Comparison of ENCODE assay signal across 8 cellular contexts in the genomic region with DNA sequence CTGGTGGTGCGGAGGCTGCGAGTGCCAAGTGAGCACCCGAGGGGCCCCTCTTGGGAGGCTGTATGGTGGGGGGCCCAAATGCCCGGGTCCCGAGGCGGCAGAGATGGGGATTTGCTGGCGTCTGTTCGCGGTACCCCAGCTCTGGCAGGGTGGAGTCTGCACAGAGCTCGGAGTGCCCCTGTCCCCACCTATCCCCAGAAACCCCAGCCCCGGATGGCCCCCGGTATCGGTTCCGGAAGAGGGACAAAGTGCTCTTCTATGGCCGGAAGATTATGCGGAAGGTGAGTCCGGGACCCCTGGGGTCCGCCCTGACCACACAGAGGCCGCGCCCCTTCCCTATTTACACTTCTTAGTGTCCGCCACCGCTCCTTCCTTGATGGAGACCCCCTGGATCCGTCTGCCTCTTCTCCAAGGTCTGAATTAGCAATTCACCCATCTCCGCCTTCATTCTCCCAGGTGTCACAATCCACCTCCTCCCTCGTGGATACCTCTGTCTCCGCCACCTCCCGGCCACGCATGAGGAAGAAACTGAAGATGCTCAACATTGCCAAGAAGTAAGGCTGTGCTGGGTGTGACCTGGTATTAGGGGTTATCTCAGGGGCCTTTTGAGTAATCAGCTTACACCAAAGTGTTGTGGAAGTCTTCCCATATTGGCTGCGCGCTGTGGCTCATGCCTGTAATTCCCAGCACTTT. TPM values are rescaled to one million over a fixed set of nuclear protein-coding genes. Genes with fewer than 3 reads are reported as not detected.
DNase-seq lines count a peak whose midpoint lies in the region; ATAC-seq, FAIRE-seq and TF ChIP-seq lines count a peak whose summit lies in the region.

No MANE protein-coding gene starts in this region.

- H4K8ac ChIP-seq in neuronal stem cell (ENCODE audit: low read depth, low read length) = no peak overlapping the region

- intact Hi-C loops in endothelial cell of umbilical vein (cut with micrococcal nuclease) = loop anchor here (1.0 to 2.0 kb wide), 2 partner anchors 47 to 93 kb away; a partner anchor contains a TSS
- intact Hi-C loops in posterior vena cava (cut with DNase I) = no loop called here

- H3K9ac ChIP-seq in NT2/D1 (ENCODE audit: insufficient read length, low read depth) (peak overlapping the region; percentile 92), endothelial cell of umbilical vein (replicated peaks; ENCODE audit: extremely low read depth, insufficient read depth, low read length) (peak overlapping the region; percentile 59), neuronal stem cell (ENCODE audit: low read depth, low read length, poor library complexity) (peak overlapping the region; percentile 78)

- H2BK15ac ChIP-seq in neuronal stem cell (ENCODE audit: low read length) = no peak overlapping the region

- H3K14ac ChIP-seq in neuronal stem cell (ENCODE audit: low read length) = peak overlapping the region; percentile 39

- peak overlapping the region; percentile 93 for H3K4me2 ChIP-seq in endothelial cell of umbilical vein (ENCODE audit: insufficient read depth, low read length)
- H3K4me2 ChIP-seq in neuronal stem cell (ENCODE audit: insufficient read depth, low read length, poor library complexity, severe bottlenecking) = peak overlapping the region; percentile 76

- TF ChIP-seq POLR2A in endothelial cell of umbilical vein (IDR thresholded peaks at IDR 0.05; ENCODE audit: low read depth, low read length) = no peak

- BruUV-seq in endothelial cell of umbilical vein (replicated peaks; lab: Mats Ljungman, UMichigan) = TSS peak; percentile 20

- peak overlapping the region; percentile 61 for H2BK120ac ChIP-seq in neuronal stem cell (ENCODE audit: low read depth, low read length)

- H3K27ac ChIP-seq in endothelial cell of umbilical vein (ENCODE audit: insufficient read depth, low read depth, low read length) (no peak overlapping the region), neuronal stem cell (replicated peaks; ENCODE audit: low read length) (no peak overlapping the region)

- peak overlapping the region; percentile 95 for H3K18ac ChIP-seq in neuronal stem cell (ENCODE audit: low read length)

- ATAC-seq in GM18867 (IDR thresholded peaks at IDR 0.05; ENCODE audit: unreplicated experiment) (peak; percentile 15), HG03469 (IDR thresholded peaks at IDR 0.05; ENCODE audit: unreplicated experiment) (no peak)

- H4K91ac ChIP-seq in neuronal stem cell (ENCODE audit: low read depth, low read length, poor library complexity) = no peak overlapping the region

- peak overlapping the region; percentile 99 for H2AK5ac ChIP-seq in neuronal stem cell (ENCODE audit: low read depth, low read length)

- no peak overlapping the region for H3K4ac ChIP-seq in neuronal stem cell (ENCODE audit: low read length)

- H3K79me1 ChIP-seq in neuronal stem cell (ENCODE audit: low read depth, low read length) = peaks cover 4% of the 10 kb centered on the region

- H3K23ac ChIP-seq in neuronal stem cell (ENCODE audit: low read depth, low read length, poor library complexity) = peak overlapping the region; percentile 95

- POLR2A ChIA-PET in endothelial cell of umbilical vein (lab: Charles Lee) = no interaction called here

- H3K9me3 ChIP-seq in NT2/D1 (ENCODE audit: insufficient read depth, low read length) = no peaks in the 10 kb centered on the region
- no peaks in the 10 kb centered on the region for H3K9me3 ChIP-seq in endothelial cell of umbilical vein (replicated peaks; ENCODE audit: control insufficient read depth, insufficient read depth, low read length)
- H3K9me3 ChIP-seq in neuronal stem cell (replicated peaks in 1 of 2; ENCODE audit: control insufficient read depth in 2 of 2, insufficient read depth in 1 of 2, low read depth in 1 of 2, low read length in 2 of 2) = no peaks in the 10 kb centered on the region

- no peaks in the 10 kb centered on the region for H4K20me1 ChIP-seq in endothelial cell of umbilical vein (replicated peaks; ENCODE audit: control insufficient read depth, extremely low read depth, insufficient read depth, low read length)

- H2AFZ ChIP-seq in endothelial cell of umbilical vein (ENCODE audit: low read depth, low read length) (peak overlapping the region; percentile 92), neuronal stem cell (ENCODE audit: low read length) (peak overlapping the region; percentile 97)

- no peak for TF ChIP-seq CTCF in endothelial cell of umbilical vein (IDR thresholded peaks at IDR 0.05; ENCODE audit: extremely low read depth in 1 of 2, insufficient read depth in 1 of 2, low read depth in 1 of 2, low read length in 2 of 2)

- no CpG with 5 or more reads among the region's 30 CpGs for WGBS in neuronal stem cell (ENCODE audit: extremely low coverage in 2 of 2, insufficient read length in 2 of 2, insufficient replicate concordance in 1 of 2), 2 donors

- H3K4me1 ChIP-seq in NT2/D1 (ENCODE audit: insufficient read depth, insufficient read length) = peaks cover 16% of the 10 kb centered on the region
- H3K4me1 ChIP-seq in endothelial cell of umbilical vein (ENCODE audit: control insufficient read depth, extremely low read depth, insufficient read depth, low read length) = peaks cover 8% of the 10 kb centered on the region
- peaks cover 3 to 8% of the 10 kb centered on the region in 2 donors for H3K4me1 ChIP-seq in neuronal stem cell (ENCODE audit: control insufficient read depth in 2 of 2, insufficient read depth in 1 of 2, low read depth in 1 of 2, low read length in 2 of 2)

- no peak for FAIRE-seq in endothelial cell of umbilical vein (lab: Jason Lieb, UNC)

- no peaks in the 10 kb centered on the region for H3K79me2 ChIP-seq in endothelial cell of umbilical vein (ENCODE audit: control insufficient read depth, insufficient read depth, low read length)

- CTCF ChIA-PET in endothelial cell of umbilical vein (lab: Charles Lee) = interaction anchor here (0.8 kb wide), 1 partner anchor 13 kb away, joined by 3 read pairs; a partner anchor contains a TSS

- H3K36me3 ChIP-seq in NT2/D1 (ENCODE audit: insufficient read depth, insufficient read length, low read length) = peaks cover 43% of the 10 kb centered on the region
- peaks cover 2 to 9% of the 10 kb centered on the region in 2 experiments for H3K36me3 ChIP-seq in endothelial cell of umbilical vein (ENCODE audit: control insufficient read depth in 2 of 2, extremely low read depth in 1 of 2, insufficient read depth in 2 of 2, low read length in 2 of 2)
- peaks cover 16 to 18% of the 10 kb centered on the region in 2 donors for H3K36me3 ChIP-seq in neuronal stem cell (replicated peaks in 1 of 2; ENCODE audit: control insufficient read depth in 2 of 2, insufficient read depth in 2 of 2, low read length in 2 of 2)

- H3K4me3 ChIP-seq in NT2/D1 (ENCODE audit: insufficient read length, low read depth) = peak overlapping the region; percentile 85
- peak overlapping the region; percentile 55 to 97 (median 82) for H3K4me3 ChIP-seq in endothelial cell of umbilical vein (replicated peaks in 1 of 3; ENCODE audit: insufficient read depth in 1 of 3, low read depth in 1 of 3, low read length in 3 of 3)
- peak overlapping the region; percentile 89 to 100 for H3K4me3 ChIP-seq in neuronal stem cell (ENCODE audit: low read length in 2 of 2)

- H2BK12ac ChIP-seq in neuronal stem cell (ENCODE audit: low read length) = no peak overlapping the region

- H3K27me3 ChIP-seq in NT2/D1 (ENCODE audit: insufficient read depth, insufficient read length) (no peaks in the 10 kb centered on the region), endothelial cell of umbilical vein (ENCODE audit: control insufficient read depth in 2 of 2, insufficient read depth in 2 of 2, low read length in 2 of 2) (no peaks in the 10 kb centered on the region), neuronal stem cell (ENCODE audit: control insufficient read depth in 3 of 3, insufficient read depth in 3 of 3, low read depth in 1 of 3, low read length in 3 of 3) (no peaks in the 10 kb centered on the region)

- H2BK5ac ChIP-seq in neuronal stem cell (ENCODE audit: low read length) = peak overlapping the region; percentile 98

- dilution Hi-C loops in endothelial cell of umbilical vein (cut with MboI; ENCODE audit: extremely low pct_ligation_motif_present, low sequenced_read_pairs) = no loop called here

- no peak for DNase-seq in NT2/D1 (ENCODE audit: low read depth, low spot score)
- DNase-seq in endothelial cell of umbilical vein (ENCODE audit: low read depth, low spot score) = no peak
- DNase-seq in neuronal stem cell (ENCODE audit: low spot score) = no peak
- no peak for DNase-seq in globus pallidus (ENCODE audit: low spot score)
- DNase-seq in posterior vena cava (ENCODE audit: low spot score) = no peak
- DNase-seq in activated CD4-positive, alpha-beta T cell treated with anti-CD3 and anti-CD28 coated beads for 1 hour = no peak

- no peaks in the 10 kb centered on the region for H3K9me1 ChIP-seq in endothelial cell of umbilical vein (replicated peaks; ENCODE audit: control insufficient read depth, extremely low read depth, insufficient read depth, low read length)

RNA-seq across cellular contexts. Expression of a gene that starts 0.6 kb away (rescaled TPM):
- total RNA-seq in endothelial cell of umbilical vein (163 and 164 TPM in 2 replicates), posterior vena cava (10 to 100 TPM; 78.0 to 79.3 TPM)
- 106 and 117 TPM in 2 replicates for polyA plus RNA-seq in endothelial cell of umbilical vein
- 52.1 and 73.6 TPM in 2 replicates for polyA plus RNA-seq in endothelial cell of umbilical vein (2011; cell fraction: cytosol; rRNA removed)
- polyA plus RNA-seq in endothelial cell of umbilical vein (2011; cell fraction: nucleus; rRNA removed) = 201 and 245 TPM in 2 replicates
- polyA plus RNA-seq in endothelial cell of umbilical vein (2012) = 88.8 and 135 TPM in 2 replicates
- 88.0 and 107 TPM in 2 replicates for polyA minus RNA-seq in endothelial cell of umbilical vein
- 38.6 TPM for polyA minus RNA-seq in endothelial cell of umbilical vein (2011; cell fraction: cytosol; rRNA and poly(A)+ RNA removed)
- 62.7 and 125 TPM in 2 replicates for polyA minus RNA-seq in endothelial cell of umbilical vein (2011; cell fraction: nucleus; rRNA and poly(A)+ RNA removed)
- 56.3 TPM for polyA plus RNA-seq in neuronal stem cell (2013, experiment 1 of 2)
- polyA plus RNA-seq in neuronal stem cell (2013, experiment 2 of 2) = 57.3 TPM

RNA-seq across cellular contexts. Expression of a gene that starts 13.7 kb away (rescaled TPM):
- 23.0 and 26.9 TPM in 2 replicates for total RNA-seq in endothelial cell of umbilical vein
- 60.9 and 84.6 TPM in 2 replicates for polyA plus RNA-seq in endothelial cell of umbilical vein
- polyA plus RNA-seq in endothelial cell of umbilical vein (2011; cell fraction: cytosol; rRNA removed) = 22.8 and 29.4 TPM in 2 replicates
- 67.0 and 81.1 TPM in 2 replicates for polyA plus RNA-seq in endothelial cell of umbilical vein (2011; cell fraction: nucleus; rRNA removed)
- polyA plus RNA-seq in endothelial cell of umbilical vein (2012) = 24.1 and 24.6 TPM in 2 replicates
- 40.6 and 63.5 TPM in 2 replicates for polyA minus RNA-seq in endothelial cell of umbilical vein
- 19.8 TPM for polyA minus RNA-seq in endothelial cell of umbilical vein (2011; cell fraction: cytosol; rRNA and poly(A)+ RNA removed)
- 20.9 and 21.5 TPM in 2 replicates for polyA minus RNA-seq in endothelial cell of umbilical vein (2011; cell fraction: nucleus; rRNA and poly(A)+ RNA removed)
- 6.6 TPM for polyA plus RNA-seq in neuronal stem cell (2013, experiment 1 of 2)
- polyA plus RNA-seq in neuronal stem cell (2013, experiment 2 of 2) = 7.4 TPM
- 10 to 100 TPM; 23.1 to 26.1 TPM for total RNA-seq in posterior vena cava

RNA-seq across cellular contexts. Expression of a gene that starts 20.2 kb away (rescaled TPM):
- total RNA-seq in endothelial cell of umbilical vein (51.2 and 52.1 TPM in 2 replicates), posterior vena cava (10 to 100 TPM; 52.3 to 55.0 TPM)
- polyA plus RNA-seq in endothelial cell of umbilical vein = 83.2 and 90.6 TPM in 2 replicates
- 49.9 and 66.1 TPM in 2 replicates for polyA plus RNA-seq in endothelial cell of umbilical vein (2011; cell fraction: cytosol; rRNA removed)
- polyA plus RNA-seq in endothelial cell of umbilical vein (2011; cell fraction: nucleus; rRNA removed) = 19.7 and 22.3 TPM in 2 replicates
- polyA plus RNA-seq in endothelial cell of umbilical vein (2012) = 41.0 and 45.0 TPM in 2 replicates
- polyA minus RNA-seq in endothelial cell of umbilical vein = 20.9 and 27.3 TPM in 2 replicates
- 18.3 TPM for polyA minus RNA-seq in endothelial cell of umbilical vein (2011; cell fraction: cytosol; rRNA and poly(A)+ RNA removed)
- 7.5 and 12.5 TPM in 2 replicates for polyA minus RNA-seq in endothelial cell of umbilical vein (2011; cell fraction: nucleus; rRNA and poly(A)+ RNA removed)
- polyA plus RNA-seq in neuronal stem cell (2013, experiment 1 of 2) = 109 TPM
- polyA plus RNA-seq in neuronal stem cell (2013, experiment 2 of 2) = 102 TPM

RNA-seq across cellular contexts. Expression of a gene that starts 47.3 kb away (rescaled TPM):
- 1.3 and 1.6 TPM in 2 replicates for total RNA-seq in endothelial cell of umbilical vein
- polyA plus RNA-seq in endothelial cell of umbilical vein = 1.9 and 2.4 TPM in 2 replicates
- 1.0 and 1.8 TPM in 2 replicates for polyA plus RNA-seq in endothelial cell of umbilical vein (2011; cell fraction: cytosol; rRNA removed)
- polyA plus RNA-seq in endothelial cell of umbilical vein (2011; cell fraction: nucleus; rRNA removed) = 0.40 and 0.59 TPM in 2 replicates
- polyA plus RNA-seq in endothelial cell of umbilical vein (2012) = 0.59 and 1.5 TPM in 2 replicates
- polyA minus RNA-seq in endothelial cell of umbilical vein = 0.44 and 1.5 TPM in 2 replicates
- 1.2 TPM for polyA minus RNA-seq in endothelial cell of umbilical vein (2011; cell fraction: cytosol; rRNA and poly(A)+ RNA removed)
- polyA minus RNA-seq in endothelial cell of umbilical vein (2011; cell fraction: nucleus; rRNA and poly(A)+ RNA removed) = not detected in 2 replicates
- polyA plus RNA-seq in neuronal stem cell (2013, experiment 1 of 2) = 1.4 TPM
- 1.4 TPM for polyA plus RNA-seq in neuronal stem cell (2013, experiment 2 of 2)
- total RNA-seq in posterior vena cava = 1 to 10 TPM; 2.7 to 4.1 TPM

RNA-seq across cellular contexts. Expression of a gene that starts 59.5 kb away (rescaled TPM):
- total RNA-seq in endothelial cell of umbilical vein (0.16 and 0.22 TPM in 2 replicates), posterior vena cava (not detected)
- polyA plus RNA-seq in endothelial cell of umbilical vein = 0.11 TPM in 2 replicates
- 0.04 TPM in 2 replicates for polyA plus RNA-seq in endothelial cell of umbilical vein (2011; cell fraction: cytosol; rRNA removed)
- 0.07 and 0.18 TPM in 2 replicates for polyA plus RNA-seq in endothelial cell of umbilical vein (2011; cell fraction: nucleus; rRNA removed)
- polyA plus RNA-seq in endothelial cell of umbilical vein (2012) = 0.29 TPM in 1 of 2 replicates, not detected in the other
- polyA minus RNA-seq in endothelial cell of umbilical vein = not detected in 2 replicates
- 3.3 TPM for polyA minus RNA-seq in endothelial cell of umbilical vein (2011; cell fraction: cytosol; rRNA and poly(A)+ RNA removed)
- not detected in 2 replicates for polyA minus RNA-seq in endothelial cell of umbilical vein (2011; cell fraction: nucleus; rRNA and poly(A)+ RNA removed)
- polyA plus RNA-seq in neuronal stem cell (2013, experiment 1 of 2) = 13.7 TPM
- polyA plus RNA-seq in neuronal stem cell (2013, experiment 2 of 2) = 14.1 TPM
